Comparison of ENCODE assay signal across 1 cellular context in the genomic region with DNA sequence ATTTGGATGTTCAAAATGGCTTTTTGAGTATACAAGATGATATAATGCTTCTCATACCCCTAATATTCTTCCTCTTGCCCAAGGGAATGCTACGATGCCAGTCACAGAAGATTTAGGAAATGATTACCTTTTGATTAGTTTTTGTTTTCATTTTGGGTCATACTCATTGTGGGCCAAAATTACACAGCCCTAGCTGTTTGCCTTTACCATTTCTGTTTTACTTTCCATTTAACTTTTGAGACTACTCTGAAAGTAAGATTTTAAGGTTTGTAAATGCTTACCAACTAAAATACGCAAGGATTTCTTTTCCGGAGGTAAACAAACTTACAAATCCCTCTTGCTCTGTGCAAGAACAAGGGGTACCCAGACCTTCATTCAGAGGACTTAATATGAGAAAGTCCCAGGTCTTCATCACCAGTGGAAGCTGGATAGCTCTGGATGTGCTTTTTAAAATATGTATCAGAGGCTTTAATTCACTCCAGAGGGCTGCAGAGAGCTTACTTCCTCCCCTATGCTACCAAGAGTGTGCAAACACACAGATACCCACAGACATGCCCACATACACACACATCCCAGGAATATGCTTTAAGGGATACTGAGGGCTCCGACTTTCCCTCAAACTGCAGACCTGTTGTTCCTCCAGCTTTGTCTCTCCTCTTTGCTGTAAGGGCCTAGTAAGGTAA.
TF ChIP-seq lines count a peak whose summit lies in the region.

No MANE protein-coding gene starts in this region.

TF ChIP-seq in SK-N-SH treated with all-trans-retinoic acid at 6 μM for 48 hours, 23 proteins besides CTCF, POLR2A, EP300 and RAD21 (continued from another document):
- TF ChIP-seq PPARA (CRISPR knock-in tag; IDR thresholded peaks at IDR 0.05; ENCODE audit: borderline replicate concordance) (no peak), TCF4 (CRISPR knock-in tag; IDR thresholded peaks at IDR 0.05; ENCODE audit: borderline replicate concordance) (no peak), ESRRG (CRISPR knock-in tag; IDR thresholded peaks at IDR 0.05) (no peak)
- TF ChIP-seq, protein P1, sequence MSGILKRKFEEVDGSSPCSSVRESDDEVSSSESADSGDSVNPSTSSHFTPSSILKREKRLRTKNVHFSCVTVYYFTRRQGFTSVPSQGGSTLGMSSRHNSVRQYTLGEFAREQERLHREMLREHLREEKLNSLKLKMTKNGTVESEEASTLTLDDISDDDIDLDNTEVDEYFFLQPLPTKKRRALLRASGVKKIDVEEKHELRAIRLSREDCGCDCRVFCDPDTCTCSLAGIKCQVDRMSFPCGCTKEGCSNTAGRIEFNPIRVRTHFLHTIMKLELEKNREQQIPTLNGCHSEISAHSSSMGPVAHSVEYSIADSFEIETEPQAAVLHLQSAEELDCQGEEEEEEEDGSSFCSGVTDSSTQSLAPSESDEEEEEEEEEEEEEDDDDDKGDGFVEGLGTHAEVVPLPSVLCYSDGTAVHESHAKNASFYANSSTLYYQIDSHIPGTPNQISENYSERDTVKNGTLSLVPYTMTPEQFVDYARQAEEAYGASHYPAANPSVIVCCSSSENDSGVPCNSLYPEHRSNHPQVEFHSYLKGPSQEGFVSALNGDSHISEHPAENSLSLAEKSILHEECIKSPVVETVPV (CRISPR knock-in tag; IDR thresholded peaks at IDR 0.05) = no peak
